13 cellular contexts compared by ENCODE assay signal in the genomic region with DNA sequence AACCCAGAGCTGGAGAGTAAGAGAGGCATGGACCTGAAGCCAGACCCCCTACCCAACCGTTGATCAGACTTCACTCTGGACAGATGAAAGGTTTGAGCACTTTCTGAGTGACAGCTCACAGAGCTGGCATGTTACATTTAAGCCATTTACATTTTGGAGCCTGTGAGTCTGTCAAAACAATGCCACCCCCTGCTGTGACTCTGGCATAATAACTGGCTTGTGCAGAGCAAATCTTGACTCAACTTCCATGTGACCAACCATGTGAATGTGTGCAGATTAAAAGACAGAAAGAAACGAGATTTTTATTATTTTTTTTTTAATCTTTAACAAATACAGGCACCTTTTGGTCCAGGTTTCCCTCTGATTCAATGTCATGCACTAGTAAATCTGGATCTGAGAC. TPM values are rescaled to one million over a fixed set of nuclear protein-coding genes. Genes with fewer than 3 reads are reported as not detected.
DNase-seq lines count a peak whose midpoint lies in the region; ATAC-seq and TF ChIP-seq lines count a peak whose summit lies in the region.
"Had no signal": no experiment of that assay in that cellular context is flagged by ENCODE, and none has a peak within 500 bp of the region (broad histone marks: within the 10 kb centered on the region; RNA-seq: fewer than 3 reads in every experiment).

No MANE protein-coding gene starts in this region.

- peaks cover 0 to 19% (median 0%) of the 10 kb centered on the region in 4 donors for H3K4me1 ChIP-seq in tibial nerve

- no peaks in the 10 kb centered on the region for H3K27me3 ChIP-seq in tibial nerve
- H3K27me3 ChIP-seq in CD4-positive, alpha-beta T cell (ENCODE audit: control insufficient read depth, insufficient read depth, low read length): no peaks in the 10 kb centered on the region
- H3K27me3 ChIP-seq: BLaER1 had no signal

- no peak overlapping the region for H3K4me3 Mint-ChIP-seq in CD4-positive, alpha-beta T cell

- CTCF ChIA-PET in CD4-positive, alpha-beta T cell (lab: Charles Lee): interaction anchor here (0.8 to 4.7 kb wide), 2 partner anchors 11 to 14 kb away, joined by 3 to 23 read pairs; no protein-coding TSS in a partner anchor

- H3K9me3 Mint-ChIP-seq in CD4-positive, alpha-beta T cell: no peaks in the 10 kb centered on the region

- no peak overlapping the region for H3K4me3 ChIP-seq in fibroblast of mammary gland (ENCODE audit: control insufficient read depth, low read depth, low read length)
- H3K4me3 ChIP-seq in tibial nerve: no peak overlapping the region
- H3K4me3 ChIP-seq: BLaER1, GM12878 had no signal

- peaks cover 4% of the 10 kb centered on the region for H3K4me1 Mint-ChIP-seq in CD4-positive, alpha-beta T cell (ENCODE audit: low read depth)

- H3K27me3 Mint-ChIP-seq in CD4-positive, alpha-beta T cell: peaks cover 22% of the 10 kb centered on the region

- POLR2A ChIA-PET in CD4-positive, alpha-beta T cell (lab: Charles Lee): no interaction called here

- H3K27ac ChIP-seq in 22Rv1 (peak overlapping the region; percentile 93), tibial nerve (no peak overlapping the region)
- no peak overlapping the region for H3K27ac ChIP-seq in CD4-positive, alpha-beta T cell (ENCODE audit: low read depth, low read length)
- H3K27ac ChIP-seq: BLaER1 had no signal

- H3K36me3 ChIP-seq in tibial nerve: no peaks in the 10 kb centered on the region
- H3K36me3 ChIP-seq: BLaER1 had no signal

- DNase-seq in GM04504 (ENCODE audit: low read depth) (peak; percentile 46), NCI-H345 (lab: John Stamatoyannopoulos, UW) (peak; percentile 79), fibroblast of mammary gland (ENCODE audit: low read depth) (peak; percentile 26), tibial nerve (ENCODE audit: low spot score in 2 of 2) (no peak), NCI-H510A treated with DMSO at 0.1 percent for 48 hours (lab: John Stamatoyannopoulos, UW) (no peak)
- no peak for DNase-seq in CD4-positive, alpha-beta T cell
- DNase-seq: activated T-cell treated with anti-CD3 and anti-CD28 coated beads, Interleukin-2, amount 50 U/mL, for 1 hour; central memory CD4-positive, alpha-beta T cell had no signal

- no peak for TF ChIP-seq CTCF in 22Rv1 (IDR thresholded peaks at IDR 0.05)
- TF ChIP-seq CTCF in fibroblast of mammary gland (conservative IDR thresholded peaks at IDR 0.05; ENCODE audit: control insufficient read depth, insufficient read depth, low read depth, low read length): no peak
- no peak for TF ChIP-seq CTCF in tibial nerve (IDR thresholded peaks at IDR 0.05)
- no peak for TF ChIP-seq CTCF in CD4-positive, alpha-beta T cell (IDR thresholded peaks at IDR 0.05)

- no peak for TF ChIP-seq POLR2A in tibial nerve (IDR thresholded peaks at IDR 0.05)

- ATAC-seq in CD4-positive, alpha-beta T cell (ENCODE audit: poor library complexity): no peak
- no peak for ATAC-seq in GM19467 (IDR thresholded peaks at IDR 0.05; ENCODE audit: unreplicated experiment)
- ATAC-seq: GM12878 had no signal

- 25 to 27% methylated on average over 2 of the region's 2 CpGs for WGBS in tibial nerve, 2 donors

- no peak for TF ChIP-seq EP300 in tibial nerve (IDR thresholded peaks at IDR 0.05)

- H3K27ac Mint-ChIP-seq in CD4-positive, alpha-beta T cell: no peak overlapping the region
- H3K27ac Mint-ChIP-seq: progenitor cell of endocrine pancreas had no signal

- intact Hi-C loops in CD4-positive, alpha-beta T cell (cut with DNase I, micrococcal nuclease): no loop called here

- no peaks in the 10 kb centered on the region for H3K9me3 ChIP-seq in tibial nerve
- no peaks in the 10 kb centered on the region for H3K9me3 ChIP-seq in CD4-positive, alpha-beta T cell (ENCODE audit: control insufficient read depth, low read length)
- H3K9me3 ChIP-seq: BLaER1 had no signal

- H3K36me3 Mint-ChIP-seq in CD4-positive, alpha-beta T cell (ENCODE audit: low read depth): no peaks in the 10 kb centered on the region

RNA-seq across cellular contexts. Expression of gene MFAP3, which starts 48.5 kb away (rescaled TPM):
- 10 to 100 TPM; 15.7 to 45.9 (median 36.4) TPM for total RNA-seq in tibial nerve
- total RNA-seq in CD4-positive, alpha-beta T cell: 10 to 100 TPM; 14.9 to 17.7 TPM

RNA-seq across cellular contexts. Expression of gene FAM114A2, which starts 48.5 kb away (rescaled TPM):
- total RNA-seq in tibial nerve: 10 to 100 TPM; 10.5 to 19.7 (median 13.6) TPM
- 10 to 100 TPM; 21.9 to 23.3 TPM for total RNA-seq in CD4-positive, alpha-beta T cell

Comparison
In these comparisons a context has a peak if more than half of its experiments do, and no peak if none do; other contexts are left out.
1. DNase-seq: peak in GM04504 (single experiment), NCI-H345 (single experiment) and fibroblast of mammary gland (single experiment); none in tibial nerve (0 of 2), NCI-H510A treated with DMSO at 0.1 percent for 48 hours (single experiment) and CD4-positive, alpha-beta T cell (0 of 10).